ENCODE assay signal across 9 cellular contexts in genomic region chr3:148727242-148727641, GRCh38. TPM values are rescaled to one million over a fixed set of nuclear protein-coding genes. Genes with fewer than 3 reads are reported as not detected.
DNase-seq lines count a peak whose midpoint lies in the region; ATAC-seq, FAIRE-seq and TF ChIP-seq lines count a peak whose summit lies in the region.
"Had no signal": no experiment of that assay in that cellular context is flagged by ENCODE, and none has a peak within 500 bp of the region (broad histone marks: within the 10 kb centered on the region; RNA-seq: fewer than 3 reads in every experiment).

No MANE protein-coding gene starts in this region.

- DNase-seq in NCI-H2107 (lab: John Stamatoyannopoulos, UW): peak; percentile 11
- DNase-seq in activated naive CD8-positive, alpha-beta T cell treated with anti-CD3 and anti-CD28 coated beads, Interleukin-2, amount 50 U/mL, for 24 hours: peak; percentile 2
- DNase-seq in keratinocyte (ENCODE audit: low read depth, low spot score): no peak
- no peak for DNase-seq in mesenteric fat pad (ENCODE audit: low spot score)
- DNase-seq in T-helper 9 cell: no peak

- no peaks in the 10 kb centered on the region for H3K36me3 Mint-ChIP-seq in activated naive CD8-positive, alpha-beta T cell treated with anti-CD3 and anti-CD28 coated beads, Interleukin-2, amount 50 U/mL, for 24 hours (ENCODE audit: low read depth)

- H3K9ac ChIP-seq in keratinocyte (ENCODE audit: control insufficient read depth, extremely low read depth, insufficient read depth, low read length): no peak overlapping the region

- FAIRE-seq in keratinocyte (lab: Jason Lieb, UNC): no peak

- no peak overlapping the region for H2AFZ ChIP-seq in keratinocyte (ENCODE audit: control insufficient read depth, low read length)

- H3K27me3 Mint-ChIP-seq in activated naive CD8-positive, alpha-beta T cell treated with anti-CD3 and anti-CD28 coated beads, Interleukin-2, amount 50 U/mL, for 24 hours: no peaks in the 10 kb centered on the region

- TF ChIP-seq CTCF in C4-2B (conservative IDR thresholded peaks at IDR 0.05): peak; percentile 88
- TF ChIP-seq CTCF in keratinocyte (optimal IDR thresholded peaks at IDR 0.05 in 1 of 3, IDR thresholded peaks at IDR 0.05 in 1 of 3, conservative IDR thresholded peaks at IDR 0.05 in 1 of 3; ENCODE audit: extremely low read depth in 1 of 3, insufficient read depth in 2 of 3, low read length in 3 of 3): peak; percentile 24 to 48 (median 47)

- H3K27ac ChIP-seq in C4-2B (no peak overlapping the region), keratinocyte (ENCODE audit: control insufficient read depth, insufficient read depth, low read length) (no peak overlapping the region)
- H3K27ac ChIP-seq: heart left ventricle had no signal

- ATAC-seq in GM18867 (IDR thresholded peaks at IDR 0.05; ENCODE audit: unreplicated experiment): peak; percentile 96
- ATAC-seq in HG03097 (IDR thresholded peaks at IDR 0.05; ENCODE audit: low FRiP score, unreplicated experiment): peak; percentile 88
- ATAC-seq in activated naive CD8-positive, alpha-beta T cell treated with anti-CD3 and anti-CD28 coated beads, Interleukin-2, amount 50 U/mL, for 24 hours: peak; percentile 36
- ATAC-seq: heart left ventricle had no signal

- no peaks in the 10 kb centered on the region for H3K4me1 Mint-ChIP-seq in activated naive CD8-positive, alpha-beta T cell treated with anti-CD3 and anti-CD28 coated beads, Interleukin-2, amount 50 U/mL, for 24 hours

- no peak overlapping the region for H3K4me3 Mint-ChIP-seq in activated naive CD8-positive, alpha-beta T cell treated with anti-CD3 and anti-CD28 coated beads, Interleukin-2, amount 50 U/mL, for 24 hours

- H3K79me2 ChIP-seq in keratinocyte (ENCODE audit: control insufficient read depth, insufficient read depth, low read length): no peaks in the 10 kb centered on the region

- H3K9me1 ChIP-seq in keratinocyte (ENCODE audit: control insufficient read depth, extremely low read depth, insufficient read depth, low read length): no peaks in the 10 kb centered on the region

- H3K4me1 ChIP-seq in keratinocyte (ENCODE audit: control insufficient read depth, extremely low read depth, insufficient read depth, low read length): no peaks in the 10 kb centered on the region

- H3K27me3 ChIP-seq in keratinocyte (ENCODE audit: control insufficient read depth, extremely low read depth, insufficient read depth, low read length): no peaks in the 10 kb centered on the region
- H3K27me3 ChIP-seq: heart left ventricle had no signal

- no peaks in the 10 kb centered on the region for H4K20me1 ChIP-seq in keratinocyte (ENCODE audit: control insufficient read depth, extremely low read depth, insufficient read depth, low read length)

- no peak overlapping the region for H3K27ac Mint-ChIP-seq in activated naive CD8-positive, alpha-beta T cell treated with anti-CD3 and anti-CD28 coated beads, Interleukin-2, amount 50 U/mL, for 24 hours

- no peak overlapping the region for H3K4me2 ChIP-seq in keratinocyte (ENCODE audit: control insufficient read depth, extremely low read depth, insufficient read depth, low read depth, low read length)

- no peaks in the 10 kb centered on the region for H3K9me3 ChIP-seq in keratinocyte (ENCODE audit: control insufficient read depth, low read depth, low read length)
- H3K9me3 ChIP-seq: heart left ventricle had no signal

- H3K36me3 ChIP-seq in keratinocyte (ENCODE audit: control insufficient read depth in 2 of 2, extremely low read depth in 1 of 2, insufficient read depth in 2 of 2, low read length in 2 of 2): no peaks in the 10 kb centered on the region
- H3K36me3 ChIP-seq: heart left ventricle had no signal

- H3K9me3 Mint-ChIP-seq in activated naive CD8-positive, alpha-beta T cell treated with anti-CD3 and anti-CD28 coated beads, Interleukin-2, amount 50 U/mL, for 24 hours: no peaks in the 10 kb centered on the region

- dilution Hi-C loops in keratinocyte (cut with MboI; ENCODE audit: extremely low pct_ligation_motif_present, low sequenced_read_pairs): no loop called here

- H3K4me3 ChIP-seq in keratinocyte (ENCODE audit: control insufficient read depth in 2 of 3, extremely low read depth in 1 of 3, insufficient read depth in 2 of 3, low read depth in 1 of 3, low read length in 3 of 3): no peak overlapping the region
- H3K4me3 ChIP-seq: heart left ventricle had no signal

RNA-seq across cellular contexts. Expression of gene AGTR1, which starts 29.5 kb away (rescaled TPM):
- polyA plus RNA-seq in keratinocyte: not detected in 3 replicates
- not detected for polyA plus RNA-seq in keratinocyte (2011; ENCODE audit: low read depth)
- not detected in 2 replicates for polyA plus RNA-seq in keratinocyte (2011; cell fraction: cytosol; rRNA removed)
- polyA plus RNA-seq in keratinocyte (2011; cell fraction: nucleus; rRNA removed): not detected in 2 replicates
- not detected in 2 replicates for polyA plus RNA-seq in keratinocyte (2012; ENCODE audit: low replicate concordance)
- not detected in 3 replicates for polyA minus RNA-seq in keratinocyte
- polyA minus RNA-seq in keratinocyte (2011; cell fraction: cytosol; rRNA and poly(A)+ RNA removed): not detected
- not detected in 2 replicates for polyA minus RNA-seq in keratinocyte (2011; cell fraction: nucleus; rRNA and poly(A)+ RNA removed)
- total RNA-seq in mesenteric fat pad: 19.8 TPM

Comparison
In these comparisons a context has a peak if more than half of its experiments do, and no peak if none do; other contexts are left out.
1. ATAC-seq: peak in every context shown above with its lines; median percentile 96 in GM18867; 88 in HG03097; 36 in activated naive CD8-positive, alpha-beta T cell treated with anti-CD3 and anti-CD28 coated beads, Interleukin-2, amount 50 U/mL, for 24 hours.
2. DNase-seq: peak in NCI-H2107 (single experiment) and activated naive CD8-positive, alpha-beta T cell treated with anti-CD3 and anti-CD28 coated beads, Interleukin-2, amount 50 U/mL, for 24 hours (single experiment); none in keratinocyte (single experiment), mesenteric fat pad (single experiment) and T-helper 9 cell (single experiment).